Comparison of ENCODE assay signal across 8 cellular contexts in the genomic region with DNA sequence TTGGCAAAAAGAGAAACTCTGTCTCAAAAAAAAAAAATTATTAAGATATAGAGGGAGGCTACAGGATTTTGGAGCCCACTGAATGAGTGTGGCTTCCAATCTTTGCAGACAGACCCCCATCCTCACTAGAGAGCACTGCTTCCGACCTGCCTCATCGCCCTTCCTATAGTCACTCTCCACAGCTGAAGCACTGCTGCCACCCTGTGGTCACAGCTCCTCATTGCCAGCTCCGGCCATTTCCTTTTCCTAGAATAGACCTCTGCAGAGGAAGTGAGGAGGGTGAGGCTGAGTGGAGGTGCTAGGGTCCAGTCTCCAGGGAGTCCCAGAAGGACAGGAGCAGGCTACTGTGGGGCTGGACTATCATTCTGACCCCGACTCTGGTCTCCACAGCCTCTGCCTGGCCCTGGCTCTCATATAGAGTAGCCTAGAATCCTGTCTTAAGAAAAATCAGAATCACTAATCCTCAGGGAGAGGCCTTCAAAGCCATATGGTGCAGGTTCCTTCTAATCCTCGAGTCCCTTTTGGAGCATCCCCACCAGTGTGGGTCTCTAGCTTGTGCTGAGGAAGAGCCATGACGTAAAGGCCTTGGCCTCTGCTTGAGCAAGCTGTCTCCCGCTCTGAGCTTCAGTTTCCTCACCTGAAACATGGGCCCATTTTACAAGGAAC. TPM values are rescaled to one million over a fixed set of nuclear protein-coding genes. Genes with fewer than 3 reads are reported as not detected.
DNase-seq lines count a peak whose midpoint lies in the region; ATAC-seq and TF ChIP-seq lines count a peak whose summit lies in the region.

No MANE protein-coding gene starts in this region.

- 0 out of 2 replicates have a peak, but pooled peaks cover under 1% of the 10 kb centered on the region for H3K79me2 ChIP-seq in DND-41 (ENCODE audit: insufficient read depth, low read length)

- ATAC-seq in DND-41 (ENCODE audit: insufficient read depth, low read depth), result peak; percentile 97
- ATAC-seq in GM21737 (IDR thresholded peaks at IDR 0.05; ENCODE audit: unreplicated experiment), result peak; percentile 62
- peak; percentile 92 for ATAC-seq in Panc1
- ATAC-seq in stimulated activated naive CD8-positive, alpha-beta T cell treated with anti-CD3 and anti-CD28 coated beads, Interleukin-15, amount 100 ng/mL, for 72 hours, result peak; percentile 96

- no TSS peak for BruUV-seq in Panc1 (replicated peaks; lab: Mats Ljungman, UMichigan)

- H3K27me3 ChIP-seq in DND-41 (ENCODE audit: insufficient read depth, low read length, poor library complexity) (no peaks in the 10 kb centered on the region), Panc1 (ENCODE audit: control insufficient read depth, insufficient read depth, low read length) (no peaks in the 10 kb centered on the region), esophagus muscularis mucosa (no peaks in the 10 kb centered on the region)

- peak overlapping the region; percentile 71 to 87 (median 83) for H3K27ac Mint-ChIP-seq in nephron
- H3K27ac Mint-ChIP-seq in stimulated activated naive CD8-positive, alpha-beta T cell treated with anti-CD3 and anti-CD28 coated beads, Interleukin-15, amount 100 ng/mL, for 72 hours, result peak overlapping the region in 1 of 2 donors; percentile 72

- no peaks in the 10 kb centered on the region for H3K27me3 Mint-ChIP-seq in nephron (ENCODE audit: low read depth)
- H3K27me3 Mint-ChIP-seq in stimulated activated naive CD8-positive, alpha-beta T cell treated with anti-CD3 and anti-CD28 coated beads, Interleukin-15, amount 100 ng/mL, for 72 hours, result no peaks in the 10 kb centered on the region

- intact Hi-C loops in Panc1 (cut with micrococcal nuclease; ENCODE audit: unreplicated experiment) (loop anchor here (5.0 kb wide), 1 partner anchor 186 kb away; a partner anchor contains a TSS), esophagus muscularis mucosa (cut with DNase I) (loop anchor here (5.0 kb wide), 2 partner anchors 56 to 156 kb away; a partner anchor contains a TSS)

- peak overlapping the region; percentile 19; the same call in 1 of the 2 replicates for H3K4me2 ChIP-seq in DND-41 (ENCODE audit: insufficient read depth, low read length)

- H3K9me3 Mint-ChIP-seq in nephron, result no peaks in the 10 kb centered on the region
- H3K9me3 Mint-ChIP-seq in stimulated activated naive CD8-positive, alpha-beta T cell treated with anti-CD3 and anti-CD28 coated beads, Interleukin-15, amount 100 ng/mL, for 72 hours, result no peaks in the 10 kb centered on the region

- no peak overlapping the region; the same call in 1 of the 2 replicates for H3K9ac ChIP-seq in DND-41 (ENCODE audit: low read depth, low read length)

- POLR2A ChIA-PET in Panc1 (lab: Charles Lee), result no interaction called here

- H3K9me3 ChIP-seq in DND-41 (ENCODE audit: insufficient read depth, low read length, severe bottlenecking) (no peaks in the 10 kb centered on the region), KOPT-K1 (ENCODE audit: insufficient read depth, low read length, poor library complexity, severe bottlenecking) (no peaks in the 10 kb centered on the region), Panc1 (ENCODE audit: control insufficient read depth, insufficient read depth, low read depth, low read length) (no peaks in the 10 kb centered on the region), esophagus muscularis mucosa (no peaks in the 10 kb centered on the region)

- H3K4me3 Mint-ChIP-seq in nephron, result peak overlapping the region; percentile 8 to 51 (median 49)
- no peak overlapping the region for H3K4me3 Mint-ChIP-seq in stimulated activated naive CD8-positive, alpha-beta T cell treated with anti-CD3 and anti-CD28 coated beads, Interleukin-15, amount 100 ng/mL, for 72 hours

- H3K36me3 Mint-ChIP-seq in nephron (ENCODE audit: low read depth), result peaks cover 27% of the 10 kb centered on the region

- DNase-seq in DND-41, result peak; percentile 86
- DNase-seq in Panc1 (ENCODE audit: low read depth, low spot score), result peak; percentile 75
- DNase-seq in activated T-cell treated with anti-CD3 and anti-CD28 coated beads, Interleukin-2, amount 50 U/mL, for 1 hour, result peak; percentile 85
- DNase-seq in esophagus muscularis mucosa (ENCODE audit: extremely low spot score), result peak; percentile 97
- peak; percentile 80 to 85 for DNase-seq in stimulated activated naive CD8-positive, alpha-beta T cell treated with anti-CD3 and anti-CD28 coated beads, Interleukin-15, amount 100 ng/mL, for 72 hours

- CTCF ChIA-PET in Panc1 (lab: Charles Lee), result interaction anchor here (0.6 to 1.6 kb wide), 10 partner anchors 17 to 707 kb away, joined by 3 to 8 read pairs (median 4); no protein-coding TSS in a partner anchor

- H3K4me1 ChIP-seq in DND-41 (ENCODE audit: insufficient read depth, low read length) (peaks cover 7% of the 10 kb centered on the region), Panc1 (ENCODE audit: control insufficient read depth, insufficient read depth, low read length) (peaks cover 7% of the 10 kb centered on the region), esophagus muscularis mucosa (peaks cover 6 to 24% (median 12%) of the 10 kb centered on the region in 4 donors)

- no peak for TF ChIP-seq EP300 in esophagus muscularis mucosa (IDR thresholded peaks at IDR 0.05)

- TF ChIP-seq CTCF in DND-41 (IDR thresholded peaks at IDR 0.05; ENCODE audit: borderline replicate concordance, extremely low read depth, low read length, poor library complexity, severe bottlenecking) (peak; percentile 99), Panc1 (IDR thresholded peaks at IDR 0.05) (peak; percentile 96), esophagus muscularis mucosa (IDR thresholded peaks at IDR 0.05) (peak; percentile 88 to 97 (median 92)), nephron (IDR thresholded peaks at IDR 0.05; ENCODE audit: unreplicated experiment in 3 of 3) (peak; percentile 89 to 91 (median 90))

- H3K36me3 ChIP-seq in DND-41 (ENCODE audit: insufficient read depth, low read length), result peaks cover 53% of the 10 kb centered on the region
- H3K36me3 ChIP-seq in KOPT-K1 (ENCODE audit: insufficient read depth, low read length), result peaks cover 76% of the 10 kb centered on the region
- peaks cover 4% of the 10 kb centered on the region for H3K36me3 ChIP-seq in Panc1 (ENCODE audit: control insufficient read depth, insufficient read depth, low read length)
- H3K36me3 ChIP-seq in esophagus muscularis mucosa, result peaks cover 30 to 89% (median 67%) of the 10 kb centered on the region in 4 donors

- H3K27ac ChIP-seq in DND-41 (ENCODE audit: low read length) (peak overlapping the region; percentile 49), KOPT-K1 (ENCODE audit: low read depth, low read length, poor library complexity, severe bottlenecking) (peak overlapping the region; percentile 32), Panc1 (ENCODE audit: low read length) (no peak overlapping the region), esophagus muscularis mucosa (replicated peaks in 1 of 4) (peak overlapping the region in 1 of 4 donors; percentile 44)

- H3K4me3 ChIP-seq in DND-41 (ENCODE audit: low read depth in 1 of 2, low read length in 2 of 2) (no peak overlapping the region), Panc1 (ENCODE audit: low read depth in 2 of 2, low read length in 2 of 2) (no peak overlapping the region), esophagus muscularis mucosa (no peak overlapping the region)

- no peak for TF ChIP-seq POLR2A in esophagus muscularis mucosa (IDR thresholded peaks at IDR 0.05; ENCODE audit: low read depth)

- peaks cover 13% of the 10 kb centered on the region for H3K4me1 Mint-ChIP-seq in nephron
- peaks cover 20% of the 10 kb centered on the region for H3K4me1 Mint-ChIP-seq in stimulated activated naive CD8-positive, alpha-beta T cell treated with anti-CD3 and anti-CD28 coated beads, Interleukin-15, amount 100 ng/mL, for 72 hours

- in situ Hi-C loops in Panc1 (cut with HindIII; ENCODE audit: low pct_unique_long_range_greater_than_20kb, low sequenced_read_pairs), result no loop called here

- 25% methylated on average over 7 of the region's 7 CpGs for WGBS in esophagus muscularis mucosa

- peak overlapping the region; percentile 58; the same call in 1 of the 2 replicates for H2AFZ ChIP-seq in DND-41 (ENCODE audit: low read depth, low read length)

- no peaks in the 10 kb centered on the region for H4K20me1 ChIP-seq in DND-41 (ENCODE audit: insufficient read depth, low read length)

RNA-seq across cellular contexts. Expression of a gene that starts 1.4 kb away (rescaled TPM):
- total RNA-seq in Panc1 (2021; ENCODE audit: unreplicated experiment) (not detected), esophagus muscularis mucosa (not detected)
- not detected for polyA plus RNA-seq in Panc1 (2012; ENCODE audit: insufficient read length)

RNA-seq across cellular contexts. Expression of a gene that starts 7.6 kb away (rescaled TPM):
- total RNA-seq in Panc1 (2021; ENCODE audit: unreplicated experiment) (67.3 TPM), esophagus muscularis mucosa (10 to 100 TPM; 12.7 to 16.6 (median 12.9) TPM)
- 60.6 TPM for polyA plus RNA-seq in Panc1 (2012; ENCODE audit: insufficient read length)

RNA-seq across cellular contexts. Expression of a gene that starts 9.4 kb away (rescaled TPM):
- total RNA-seq in Panc1 (2021; ENCODE audit: unreplicated experiment) (32.2 TPM), esophagus muscularis mucosa (10 to 100 TPM; 12.6 to 20.1 (median 18.9) TPM)
- 43.9 TPM for polyA plus RNA-seq in Panc1 (2012; ENCODE audit: insufficient read length)

RNA-seq across cellular contexts. Expression of a gene that starts 56.8 kb away (rescaled TPM):
- total RNA-seq in Panc1 (2021; ENCODE audit: unreplicated experiment) (836 TPM), esophagus muscularis mucosa (100 to 1,000 TPM; 275 to 374 (median 365) TPM)
- 703 TPM for polyA plus RNA-seq in Panc1 (2012; ENCODE audit: insufficient read length)

Comparison
In these comparisons a context has a peak if more than half of its experiments do, and no peak if none do; other contexts are left out.
1. H3K4me3 Mint-ChIP-seq: peak in nephron (3 of 3); none in stimulated activated naive CD8-positive, alpha-beta T cell treated with anti-CD3 and anti-CD28 coated beads, Interleukin-15, amount 100 ng/mL, for 72 hours (0 of 2).
2. Peak in every context shown above with its lines, with median percentiles within 50 percentile points of each other: ATAC-seq, DNase-seq and CTCF ChIP-seq.